In the genomic region with DNA sequence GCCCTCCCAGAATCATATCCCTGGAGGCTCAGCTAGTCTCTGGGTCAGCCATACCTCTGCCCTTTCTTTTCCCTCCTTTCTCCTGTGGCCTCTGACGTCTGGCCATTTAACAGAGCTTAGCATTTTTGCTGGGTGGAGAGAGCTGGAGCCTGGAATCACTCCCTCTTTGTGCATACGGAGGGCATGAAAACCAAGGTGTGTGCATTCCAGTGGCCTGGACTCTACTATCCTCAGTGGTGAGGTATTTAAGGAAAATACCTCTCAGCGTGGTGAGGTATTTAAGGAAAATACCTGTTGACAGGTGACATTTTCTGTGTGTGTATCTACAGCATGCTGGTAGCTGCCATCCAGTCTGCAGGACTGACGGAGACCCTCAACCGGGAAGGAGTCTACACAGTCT, we compare ENCODE assay signal across 20 cellular contexts. TPM values are rescaled to one million over a fixed set of nuclear protein-coding genes. Genes with fewer than 3 reads are reported as not detected.
DNase-seq lines count a peak whose midpoint lies in the region; ATAC-seq and TF ChIP-seq lines count a peak whose summit lies in the region.
"Had no signal": no experiment of that assay in that cellular context is flagged by ENCODE, and none has a peak within 500 bp of the region (broad histone marks: within the 10 kb centered on the region; RNA-seq: fewer than 3 reads in every experiment).

No MANE protein-coding gene starts in this region.

- no peaks in the 10 kb centered on the region for H4K20me1 ChIP-seq in osteoblast (ENCODE audit: insufficient read depth, low read length)

- H3K9me3 ChIP-seq in left ventricle myocardium inferior (replicated peaks): no peaks in the 10 kb centered on the region
- no peaks in the 10 kb centered on the region for H3K9me3 ChIP-seq in osteoblast (ENCODE audit: low read depth, low read length)
- H3K9me3 ChIP-seq in aorta (ENCODE audit: control insufficient read depth, low read length): no peaks in the 10 kb centered on the region

- WGBS in aorta, 2 donors: 92 to 97% methylated on average over 5 of the region's 5 CpGs

- H3K27me3 ChIP-seq in left ventricle myocardium inferior (ENCODE audit: low read depth): no peaks in the 10 kb centered on the region
- no peaks in the 10 kb centered on the region for H3K27me3 ChIP-seq in osteoblast (ENCODE audit: insufficient read depth, low read length)
- no peaks in the 10 kb centered on the region for H3K27me3 ChIP-seq in aorta (ENCODE audit: control insufficient read depth in 1 of 2, insufficient read depth in 2 of 2, low read length in 1 of 2)

- H3K4me3 Mint-ChIP-seq in effector memory CD8-positive, alpha-beta T cell: no peak overlapping the region
- H3K4me3 Mint-ChIP-seq in activated T-helper 1 cell treated with anti-CD3 and anti-CD28 coated beads, Interleukin-12 subunit alpha, Interleukin-12 subunit beta, Interleukin-2, Interleukin-4 antibody, amounts not matched to agents 30 ng/mL and 10 ng/mL and 1 ng/mL, durations not matched to agents 14 hours and 24 hours and 36 hours: no peak overlapping the region
- H3K4me3 Mint-ChIP-seq: brain; IgD-negative memory B cell; neural crest cell; stimulated activated effector memory CD8-positive, alpha-beta T cell treated with anti-CD3 and anti-CD28 coated beads, Interleukin-12 subunit alpha, Interleukin-12 subunit beta, amount 100 ng/mL, for 72 hours had no signal

- peak overlapping the region; percentile 26 to 71 for H3K27ac Mint-ChIP-seq in effector memory CD8-positive, alpha-beta T cell
- no peak overlapping the region for H3K27ac Mint-ChIP-seq in activated T-helper 1 cell treated with anti-CD3 and anti-CD28 coated beads, Interleukin-12 subunit alpha, Interleukin-12 subunit beta, Interleukin-2, Interleukin-4 antibody, amounts not matched to agents 30 ng/mL and 10 ng/mL and 1 ng/mL, durations not matched to agents 14 hours and 24 hours and 36 hours
- H3K27ac Mint-ChIP-seq: IgD-negative memory B cell; stimulated activated effector memory CD8-positive, alpha-beta T cell treated with anti-CD3 and anti-CD28 coated beads, Interleukin-12 subunit alpha, Interleukin-12 subunit beta, amount 100 ng/mL, for 72 hours had no signal

- H3K27ac ChIP-seq in left ventricle myocardium inferior (replicated peaks) (peak overlapping the region; percentile 76), osteoblast (ENCODE audit: low read depth, low read length) (peak overlapping the region; percentile 92), aorta (ENCODE audit: low read depth in 1 of 2, low read length in 2 of 2) (peak overlapping the region in 1 of 2 donors; percentile 85)

- H3K27me3 Mint-ChIP-seq in effector memory CD8-positive, alpha-beta T cell: no peaks in the 10 kb centered on the region
- peaks cover 1% of the 10 kb centered on the region for H3K27me3 Mint-ChIP-seq in activated T-helper 1 cell treated with anti-CD3 and anti-CD28 coated beads, Interleukin-12 subunit alpha, Interleukin-12 subunit beta, Interleukin-2, Interleukin-4 antibody, amounts not matched to agents 30 ng/mL and 10 ng/mL and 1 ng/mL, durations not matched to agents 14 hours and 24 hours and 36 hours (ENCODE audit: insufficient read depth)

- H3K36me3 Mint-ChIP-seq in effector memory CD8-positive, alpha-beta T cell (ENCODE audit: insufficient read depth): peaks cover 9% of the 10 kb centered on the region
- H3K36me3 Mint-ChIP-seq in activated T-helper 1 cell treated with anti-CD3 and anti-CD28 coated beads, Interleukin-12 subunit alpha, Interleukin-12 subunit beta, Interleukin-2, Interleukin-4 antibody, amounts not matched to agents 30 ng/mL and 10 ng/mL and 1 ng/mL, durations not matched to agents 14 hours and 24 hours and 36 hours (ENCODE audit: low read depth): no peaks in the 10 kb centered on the region
- H3K36me3 Mint-ChIP-seq: brain; IgD-negative memory B cell; stimulated activated effector memory CD8-positive, alpha-beta T cell treated with anti-CD3 and anti-CD28 coated beads, Interleukin-12 subunit alpha, Interleukin-12 subunit beta, amount 100 ng/mL, for 72 hours had no signal

- H3K4me1 Mint-ChIP-seq in effector memory CD8-positive, alpha-beta T cell (ENCODE audit: low read depth in 2 of 2): no peaks in the 10 kb centered on the region
- H3K4me1 Mint-ChIP-seq in activated T-helper 1 cell treated with anti-CD3 and anti-CD28 coated beads, Interleukin-12 subunit alpha, Interleukin-12 subunit beta, Interleukin-2, Interleukin-4 antibody, amounts not matched to agents 30 ng/mL and 10 ng/mL and 1 ng/mL, durations not matched to agents 14 hours and 24 hours and 36 hours (ENCODE audit: low read depth): no peaks in the 10 kb centered on the region
- H3K4me1 Mint-ChIP-seq: IgD-negative memory B cell had no signal

- H2AFZ ChIP-seq in osteoblast (ENCODE audit: low read length): no peak overlapping the region

- DNase-seq in left ventricle myocardium inferior (no peak), left ventricle myocardium superior (no peak), osteoblast (ENCODE audit: insufficient read length, low spot score, missing footprints) (no peak), aorta (peak; percentile 17 to 28), NCI-H2107 treated with DMSO at 0.1 percent for 48 hours (lab: John Stamatoyannopoulos, UW; ENCODE audit: unreplicated experiment) (no peak)
- DNase-seq in effector memory CD8-positive, alpha-beta T cell: no peak
- no peak for DNase-seq in activated T-helper 1 cell treated with anti-CD3 and anti-CD28 coated beads, Interleukin-12 subunit alpha, Interleukin-12 subunit beta, Interleukin-2, Interleukin-4 antibody, amounts not matched to agents 30 ng/mL and 10 ng/mL and 1 ng/mL, durations not matched to agents 14 hours and 24 hours and 36 hours (ENCODE audit: low spot score)
- DNase-seq: activated CD4-positive, alpha-beta T cell treated with anti-CD3 and anti-CD28 coated beads, Interleukin-2, amount 50 U/mL, for 48 hours; activated CD4-positive, CD25-positive, alpha-beta regulatory T cell; head of caudate nucleus; left colon; NCI-H1436 treated with DMSO at 0.1 percent for 48 hours; NCI-H510A; posterior cingulate gyrus; T1000 had no signal

- peaks cover 37% of the 10 kb centered on the region for H3K36me3 ChIP-seq in left ventricle myocardium inferior
- H3K36me3 ChIP-seq in osteoblast (ENCODE audit: insufficient read depth, low read length): peaks cover 87% of the 10 kb centered on the region
- no peaks in the 10 kb centered on the region for H3K36me3 ChIP-seq in aorta (ENCODE audit: control insufficient read depth in 1 of 2, insufficient read depth in 2 of 2, low read length in 1 of 2)

- no peak for ATAC-seq in left ventricle myocardium superior
- no peak for ATAC-seq in effector memory CD8-positive, alpha-beta T cell (replicated peaks)
- ATAC-seq in aorta (ENCODE audit: low FRiP score): no peak
- ATAC-seq in HG02973 (IDR thresholded peaks at IDR 0.05; ENCODE audit: unreplicated experiment): no peak
- ATAC-seq: left colon; stimulated activated effector memory CD8-positive, alpha-beta T cell treated with anti-CD3 and anti-CD28 coated beads, Interleukin-12 subunit alpha, Interleukin-12 subunit beta, amount 100 ng/mL, for 72 hours had no signal

- H3K4me1 ChIP-seq in left ventricle myocardium inferior: peaks cover 51% of the 10 kb centered on the region
- H3K4me1 ChIP-seq in osteoblast (ENCODE audit: insufficient read depth, low read length): peaks cover 81% of the 10 kb centered on the region
- peaks cover 0 to 3% of the 10 kb centered on the region in 2 donors for H3K4me1 ChIP-seq in aorta (ENCODE audit: control insufficient read depth in 1 of 2, insufficient read depth in 2 of 2, low read length in 2 of 2)

- no peaks in the 10 kb centered on the region for H3K79me2 ChIP-seq in osteoblast (ENCODE audit: insufficient read depth, low read length)

- H3K4me2 ChIP-seq in osteoblast (ENCODE audit: insufficient read depth, low read length): no peak overlapping the region

- H3K4me3 ChIP-seq in left ventricle myocardium inferior (no peak overlapping the region), osteoblast (ENCODE audit: insufficient read depth, low read length) (no peak overlapping the region), aorta (ENCODE audit: low read length in 2 of 2) (no peak overlapping the region)

- intact Hi-C loops in left ventricle myocardium inferior (cut with micrococcal nuclease) (no loop called here), left ventricle myocardium superior (cut with micrococcal nuclease) (no loop called here), aorta (cut with DNase I) (loop anchor here (5.0 to 10.0 kb wide), 3 partner anchors 39 to 112 kb away; no protein-coding TSS in a partner anchor)
- intact Hi-C loops in activated T-helper 1 cell treated with anti-CD3 and anti-CD28 coated beads, Interleukin-12 subunit alpha, Interleukin-12 subunit beta, Interleukin-2, Interleukin-4 antibody, amounts not matched to agents 30 ng/mL and 10 ng/mL and 1 ng/mL, durations not matched to agents 14 hours and 24 hours and 36 hours (cut with micrococcal nuclease): no loop called here

- TF ChIP-seq CTCF in left ventricle myocardium inferior (IDR thresholded peaks at IDR 0.05; ENCODE audit: borderline replicate concordance): no peak
- no peak for TF ChIP-seq CTCF in osteoblast (IDR thresholded peaks at IDR 0.05; ENCODE audit: extremely low read depth, low read depth, low read length)

- no peaks in the 10 kb centered on the region for H3K9me3 Mint-ChIP-seq in effector memory CD8-positive, alpha-beta T cell
- no peaks in the 10 kb centered on the region for H3K9me3 Mint-ChIP-seq in activated T-helper 1 cell treated with anti-CD3 and anti-CD28 coated beads, Interleukin-12 subunit alpha, Interleukin-12 subunit beta, Interleukin-2, Interleukin-4 antibody, amounts not matched to agents 30 ng/mL and 10 ng/mL and 1 ng/mL, durations not matched to agents 14 hours and 24 hours and 36 hours
- H3K9me3 Mint-ChIP-seq: IgD-negative memory B cell; neural crest cell; stimulated activated effector memory CD8-positive, alpha-beta T cell treated with anti-CD3 and anti-CD28 coated beads, Interleukin-12 subunit alpha, Interleukin-12 subunit beta, amount 100 ng/mL, for 72 hours had no signal

RNA-seq across cellular contexts. Expression of a gene that starts 27.5 kb away (rescaled TPM):
- 43.4 TPM for total RNA-seq in left ventricle myocardium inferior
- total RNA-seq in left ventricle myocardium superior: 47.6 TPM
- 1,700 and 2,120 TPM in 2 replicates for total RNA-seq in osteoblast
- 100 to 1,000 TPM; 322 to 335 TPM for total RNA-seq in aorta
- polyA plus RNA-seq in aorta: 10 to 100 TPM; 83.3 to 92.4 TPM
- total RNA-seq in activated T-helper 1 cell treated with anti-CD3 and anti-CD28 coated beads, Interleukin-12 subunit alpha, Interleukin-12 subunit beta, Interleukin-2, Interleukin-4 antibody, amounts not matched to agents 30 ng/mL and 10 ng/mL and 1 ng/mL, durations not matched to agents 14 hours and 24 hours and 36 hours: not detected in 2 replicates

Comparison
In these comparisons a context has a peak if more than half of its experiments do, and no peak if none do; other contexts are left out.
1. DNase-seq: peak in aorta (2 of 2); none in left ventricle myocardium inferior (single experiment), left ventricle myocardium superior (single experiment), effector memory CD8-positive, alpha-beta T cell (0 of 3), osteoblast (single experiment), activated T-helper 1 cell treated with anti-CD3 and anti-CD28 coated beads, Interleukin-12 subunit alpha, Interleukin-12 subunit beta, Interleukin-2, Interleukin-4 antibody, amounts not matched to agents 30 ng/mL and 10 ng/mL and 1 ng/mL, durations not matched to agents 14 hours and 24 hours and 36 hours (single experiment) and NCI-H2107 treated with DMSO at 0.1 percent for 48 hours (single experiment).
2. RNA of a gene that starts 27.5 kb away (total RNA-seq): 1,700 to 2,120 TPM in osteoblast, 322 to 335 TPM in aorta, 47.6 TPM in left ventricle myocardium superior (single experiment) and 43.4 TPM in left ventricle myocardium inferior (single experiment); not detected in activated T-helper 1 cell treated with anti-CD3 and anti-CD28 coated beads, Interleukin-12 subunit alpha, Interleukin-12 subunit beta, Interleukin-2, Interleukin-4 antibody, amounts not matched to agents 30 ng/mL and 10 ng/mL and 1 ng/mL, durations not matched to agents 14 hours and 24 hours and 36 hours; every median in the first group is over 10 times any median in the second.
3. intact Hi-C loops: an anchor here in aorta (5.0 to 10.0 kb wide); none called in left ventricle myocardium inferior, left ventricle myocardium superior and activated T-helper 1 cell treated with anti-CD3 and anti-CD28 coated beads, Interleukin-12 subunit alpha, Interleukin-12 subunit beta, Interleukin-2, Interleukin-4 antibody, amounts not matched to agents 30 ng/mL and 10 ng/mL and 1 ng/mL, durations not matched to agents 14 hours and 24 hours and 36 hours.